In genomic region chr5:132007399-132008162, GRCh38 we compare ENCODE assay signal across 8 cellular contexts. TPM values are rescaled to one million over a fixed set of nuclear protein-coding genes. Genes with fewer than 3 reads are reported as not detected.
DNase-seq lines count a peak whose midpoint lies in the region; ATAC-seq and TF ChIP-seq lines count a peak whose summit lies in the region.

No MANE protein-coding gene starts in this region.

- H3K36me3 ChIP-seq in BE2C (no peaks in the 10 kb centered on the region), right lobe of liver (no peaks in the 10 kb centered on the region)

- peak; percentile 84 for TF ChIP-seq CTCF in BE2C (IDR thresholded peaks at IDR 0.05; ENCODE audit: low read depth, low read length)
- peak; percentile 70 to 86 (median 78) for TF ChIP-seq CTCF in right lobe of liver (IDR thresholded peaks at IDR 0.05)

- H3K4me1 ChIP-seq in BE2C (no peaks in the 10 kb centered on the region), right lobe of liver (peaks cover 0 to 4% (median 0%) of the 10 kb centered on the region in 4 donors)

- intact Hi-C loops in right lobe of liver (cut with DNase I): loop anchor here (10.0 kb wide), 3 partner anchors 203 to 423 kb away; no protein-coding TSS in a partner anchor

- H3K27me3 ChIP-seq in BE2C: peaks cover 10% of the 10 kb centered on the region
- no peaks in the 10 kb centered on the region for H3K27me3 ChIP-seq in right lobe of liver

- H3K27ac ChIP-seq in right lobe of liver: no peak overlapping the region

- ATAC-seq in GM19035 (IDR thresholded peaks at IDR 0.05; ENCODE audit: unreplicated experiment): peak; percentile 66
- peak; percentile 77 for ATAC-seq in HG03432 (IDR thresholded peaks at IDR 0.05; ENCODE audit: unreplicated experiment)
- peak; percentile 81 to 87 (median 83) for ATAC-seq in right lobe of liver

- H3K4me3 ChIP-seq in BE2C (ENCODE audit: low read depth, low read length) (no peak overlapping the region), right lobe of liver (no peak overlapping the region)

- H3K9me3 ChIP-seq in BE2C (no peaks in the 10 kb centered on the region), right lobe of liver (no peaks in the 10 kb centered on the region)

- DNase-seq in BE2C (peak; percentile 90), NCI-H774 (lab: John Stamatoyannopoulos, UW) (peak; percentile 47), dermis blood vessel endothelial cell (peak; percentile 93), right lobe of liver (peak in 2 of 3 donors; percentile 70 to 78)
- DNase-seq in activated CD4-positive, alpha-beta T cell treated with anti-CD3 and anti-CD28 coated beads, Interleukin-2, amount 50 U/mL, for 48 hours: peak; percentile 85 to 91
- peak; percentile 68 for DNase-seq in stimulated activated CD8-positive, alpha-beta memory T cell treated with anti-CD3 and anti-CD28 coated beads, Interleukin-12 subunit alpha, Interleukin-12 subunit beta, amount 100 ng/mL, for 1 hour (ENCODE audit: low read depth)

- 14% methylated on average over 2 of the region's 2 CpGs for WGBS in right lobe of liver (ENCODE audit: insufficient coverage, low coverage, low lambda C conversion rate, missing lambda C conversion rate)

- TF ChIP-seq POLR2A in right lobe of liver (IDR thresholded peaks at IDR 0.05): no peak

RNA-seq across cellular contexts. Expression of gene ACSL6, which starts 3.9 kb away (rescaled TPM):
- polyA plus RNA-seq in BE2C (2012; ENCODE audit: insufficient read depth, insufficient read length, low read depth): 1.9 TPM
- total RNA-seq in dermis blood vessel endothelial cell (0.09 and 0.17 TPM in 2 replicates), right lobe of liver (1 to 10 TPM; 1.3 to 6.0 (median 4.6) TPM)

RNA-seq across cellular contexts. Expression of gene IL3, which starts 52.9 kb away (rescaled TPM):
- polyA plus RNA-seq in BE2C (2012; ENCODE audit: insufficient read depth, insufficient read length, low read depth): not detected
- total RNA-seq in dermis blood vessel endothelial cell: not detected in 2 replicates
- not detected for total RNA-seq in right lobe of liver
